ENCODE assay signal across 1 cellular context in the genomic region with DNA sequence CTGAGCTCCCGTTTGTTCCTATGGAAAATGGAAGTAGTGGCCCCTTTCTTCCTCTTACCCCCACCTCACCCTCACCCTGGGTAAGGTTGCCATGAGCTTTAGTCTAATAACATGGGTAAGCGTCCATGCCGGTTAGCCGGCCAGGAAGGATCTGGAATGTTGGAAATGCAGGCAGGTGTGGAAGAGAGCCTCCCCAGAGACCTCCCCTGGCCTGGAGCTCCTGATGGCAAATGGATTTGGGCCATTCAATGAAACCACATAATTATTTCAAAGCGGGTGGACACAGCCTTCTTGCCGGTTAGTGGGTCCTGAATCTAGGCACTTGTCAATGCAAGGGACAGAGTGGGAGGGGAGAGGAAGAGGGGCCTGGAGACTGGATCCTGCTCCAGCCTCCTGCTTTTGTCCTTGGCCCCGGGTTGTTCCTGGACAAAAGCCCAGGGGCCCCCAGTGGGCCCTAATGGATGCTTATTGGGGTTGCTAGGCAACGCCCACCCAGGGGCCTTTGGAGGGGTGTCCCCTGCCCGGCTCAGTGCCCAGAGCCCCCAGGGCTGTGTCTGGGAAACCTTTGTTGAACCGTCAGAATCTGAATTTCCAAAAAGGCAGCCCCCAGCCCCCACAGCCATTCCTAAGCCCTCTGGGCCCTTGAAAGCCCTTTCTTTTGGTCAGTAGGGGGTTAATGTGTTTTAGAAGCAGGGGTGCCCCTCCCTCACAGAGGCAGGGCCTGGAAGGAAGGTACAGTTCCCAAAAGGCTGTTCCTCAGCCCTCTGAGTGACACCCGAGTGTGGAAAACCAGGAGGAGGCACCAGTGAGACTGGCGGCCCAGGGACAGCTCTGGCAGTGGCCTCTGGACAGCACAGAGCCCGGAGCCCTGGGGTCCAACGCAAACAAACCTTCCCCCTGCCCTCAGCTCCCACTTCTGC.
A peak's percentile ranks its signal among the peaks of the same experiment; 100 is the strongest.
TF ChIP-seq lines count a peak whose summit lies in the region.

No MANE protein-coding gene starts in this region.

TF ChIP-seq in WTC11, 78 proteins besides CTCF, POLR2A, EP300 and RAD21:
- TF ChIP-seq, protein P1, sequence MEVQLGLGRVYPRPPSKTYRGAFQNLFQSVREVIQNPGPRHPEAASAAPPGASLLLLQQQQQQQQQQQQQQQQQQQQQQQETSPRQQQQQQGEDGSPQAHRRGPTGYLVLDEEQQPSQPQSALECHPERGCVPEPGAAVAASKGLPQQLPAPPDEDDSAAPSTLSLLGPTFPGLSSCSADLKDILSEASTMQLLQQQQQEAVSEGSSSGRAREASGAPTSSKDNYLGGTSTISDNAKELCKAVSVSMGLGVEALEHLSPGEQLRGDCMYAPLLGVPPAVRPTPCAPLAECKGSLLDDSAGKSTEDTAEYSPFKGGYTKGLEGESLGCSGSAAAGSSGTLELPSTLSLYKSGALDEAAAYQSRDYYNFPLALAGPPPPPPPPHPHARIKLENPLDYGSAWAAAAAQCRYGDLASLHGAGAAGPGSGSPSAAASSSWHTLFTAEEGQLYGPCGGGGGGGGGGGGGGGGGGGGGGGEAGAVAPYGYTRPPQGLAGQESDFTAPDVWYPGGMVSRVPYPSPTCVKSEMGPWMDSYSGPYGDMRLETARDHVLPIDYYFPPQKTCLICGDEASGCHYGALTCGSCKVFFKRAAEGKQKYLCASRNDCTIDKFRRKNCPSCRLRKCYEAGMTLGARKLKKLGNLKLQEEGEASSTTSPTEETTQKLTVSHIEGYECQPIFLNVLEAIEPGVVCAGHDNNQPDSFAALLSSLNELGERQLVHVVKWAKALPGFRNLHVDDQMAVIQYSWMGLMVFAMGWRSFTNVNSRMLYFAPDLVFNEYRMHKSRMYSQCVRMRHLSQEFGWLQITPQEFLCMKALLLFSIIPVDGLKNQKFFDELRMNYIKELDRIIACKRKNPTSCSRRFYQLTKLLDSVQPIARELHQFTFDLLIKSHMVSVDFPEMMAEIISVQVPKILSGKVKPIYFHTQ (CRISPR knock-in tag; IDR thresholded peaks at IDR 0.05): no peak
- TF ChIP-seq HMGA2 (CRISPR knock-in tag; IDR thresholded peaks at IDR 0.05) (no peak), SP1 (CRISPR knock-in tag; conservative IDR thresholded peaks at IDR 0.05) (0 out of 2 replicates have a peak, but pooled peaks have one; percentile 32), CREM (CRISPR knock-in tag; IDR thresholded peaks at IDR 0.05) (peak; percentile 49; the same call in 1 of the 2 replicates), MXD4 (CRISPR knock-in tag; IDR thresholded peaks at IDR 0.05; ENCODE audit: borderline replicate concordance) (no peak), TEAD1 (CRISPR knock-in tag; IDR thresholded peaks at IDR 0.05) (0 out of 2 replicates have a peak, but pooled peaks have one; percentile 1), SMAD3 (CRISPR knock-in tag; IDR thresholded peaks at IDR 0.05; ENCODE audit: borderline replicate concordance) (no peak), ZNF423 (CRISPR knock-in tag; IDR thresholded peaks at IDR 0.05) (peak; percentile 60), PRRX2 (CRISPR knock-in tag; IDR thresholded peaks at IDR 0.05) (no peak), ATF1 (CRISPR knock-in tag; IDR thresholded peaks at IDR 0.05) (no peak), KAT7 (CRISPR knock-in tag; IDR thresholded peaks at IDR 0.05; ENCODE audit: borderline replicate concordance) (no peak)
- TF ChIP-seq, protein P2, sequence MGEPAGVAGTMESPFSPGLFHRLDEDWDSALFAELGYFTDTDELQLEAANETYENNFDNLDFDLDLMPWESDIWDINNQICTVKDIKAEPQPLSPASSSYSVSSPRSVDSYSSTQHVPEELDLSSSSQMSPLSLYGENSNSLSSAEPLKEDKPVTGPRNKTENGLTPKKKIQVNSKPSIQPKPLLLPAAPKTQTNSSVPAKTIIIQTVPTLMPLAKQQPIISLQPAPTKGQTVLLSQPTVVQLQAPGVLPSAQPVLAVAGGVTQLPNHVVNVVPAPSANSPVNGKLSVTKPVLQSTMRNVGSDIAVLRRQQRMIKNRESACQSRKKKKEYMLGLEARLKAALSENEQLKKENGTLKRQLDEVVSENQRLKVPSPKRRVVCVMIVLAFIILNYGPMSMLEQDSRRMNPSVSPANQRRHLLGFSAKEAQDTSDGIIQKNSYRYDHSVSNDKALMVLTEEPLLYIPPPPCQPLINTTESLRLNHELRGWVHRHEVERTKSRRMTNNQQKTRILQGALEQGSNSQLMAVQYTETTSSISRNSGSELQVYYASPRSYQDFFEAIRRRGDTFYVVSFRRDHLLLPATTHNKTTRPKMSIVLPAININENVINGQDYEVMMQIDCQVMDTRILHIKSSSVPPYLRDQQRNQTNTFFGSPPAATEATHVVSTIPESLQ (CRISPR knock-in tag; IDR thresholded peaks at IDR 0.05): no peak
- TF ChIP-seq, protein P3, sequence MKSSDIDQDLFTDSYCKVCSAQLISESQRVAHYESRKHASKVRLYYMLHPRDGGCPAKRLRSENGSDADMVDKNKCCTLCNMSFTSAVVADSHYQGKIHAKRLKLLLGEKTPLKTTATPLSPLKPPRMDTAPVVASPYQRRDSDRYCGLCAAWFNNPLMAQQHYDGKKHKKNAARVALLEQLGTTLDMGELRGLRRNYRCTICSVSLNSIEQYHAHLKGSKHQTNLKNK (CRISPR knock-in tag; IDR thresholded peaks at IDR 0.05): no peak
- TF ChIP-seq, protein P4, sequence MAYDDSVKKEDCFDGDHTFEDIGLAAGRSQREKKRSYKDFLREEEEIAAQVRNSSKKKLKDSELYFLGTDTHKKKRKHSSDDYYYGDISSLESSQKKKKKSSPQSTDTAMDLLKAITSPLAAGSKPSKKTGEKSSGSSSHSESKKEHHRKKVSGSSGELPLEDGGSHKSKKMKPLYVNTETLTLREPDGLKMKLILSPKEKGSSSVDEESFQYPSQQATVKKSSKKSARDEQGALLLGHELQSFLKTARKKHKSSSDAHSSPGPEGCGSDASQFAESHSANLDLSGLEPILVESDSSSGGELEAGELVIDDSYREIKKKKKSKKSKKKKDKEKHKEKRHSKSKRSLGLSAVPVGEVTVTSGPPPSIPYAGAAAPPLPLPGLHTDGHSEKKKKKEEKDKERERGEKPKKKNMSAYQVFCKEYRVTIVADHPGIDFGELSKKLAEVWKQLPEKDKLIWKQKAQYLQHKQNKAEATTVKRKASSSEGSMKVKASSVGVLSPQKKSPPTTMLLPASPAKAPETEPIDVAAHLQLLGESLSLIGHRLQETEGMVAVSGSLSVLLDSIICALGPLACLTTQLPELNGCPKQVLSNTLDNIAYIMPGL (CRISPR knock-in tag; IDR thresholded peaks at IDR 0.05): 0 out of 2 replicates have a peak, but pooled peaks have one; percentile 23
- TF ChIP-seq, protein P5, sequence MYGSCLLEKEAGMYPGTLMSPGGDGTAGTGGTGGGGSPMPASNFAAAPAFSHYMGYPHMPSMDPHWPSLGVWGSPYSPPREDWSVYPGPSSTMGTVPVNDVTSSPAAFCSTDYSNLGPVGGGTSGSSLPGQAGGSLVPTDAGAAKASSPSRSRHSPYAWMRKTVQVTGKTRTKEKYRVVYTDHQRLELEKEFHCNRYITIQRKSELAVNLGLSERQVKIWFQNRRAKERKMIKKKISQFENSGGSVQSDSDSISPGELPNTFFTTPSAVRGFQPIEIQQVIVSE (CRISPR knock-in tag; IDR thresholded peaks at IDR 0.05; ENCODE audit: borderline replicate concordance): no peak
- TF ChIP-seq, protein P6, sequence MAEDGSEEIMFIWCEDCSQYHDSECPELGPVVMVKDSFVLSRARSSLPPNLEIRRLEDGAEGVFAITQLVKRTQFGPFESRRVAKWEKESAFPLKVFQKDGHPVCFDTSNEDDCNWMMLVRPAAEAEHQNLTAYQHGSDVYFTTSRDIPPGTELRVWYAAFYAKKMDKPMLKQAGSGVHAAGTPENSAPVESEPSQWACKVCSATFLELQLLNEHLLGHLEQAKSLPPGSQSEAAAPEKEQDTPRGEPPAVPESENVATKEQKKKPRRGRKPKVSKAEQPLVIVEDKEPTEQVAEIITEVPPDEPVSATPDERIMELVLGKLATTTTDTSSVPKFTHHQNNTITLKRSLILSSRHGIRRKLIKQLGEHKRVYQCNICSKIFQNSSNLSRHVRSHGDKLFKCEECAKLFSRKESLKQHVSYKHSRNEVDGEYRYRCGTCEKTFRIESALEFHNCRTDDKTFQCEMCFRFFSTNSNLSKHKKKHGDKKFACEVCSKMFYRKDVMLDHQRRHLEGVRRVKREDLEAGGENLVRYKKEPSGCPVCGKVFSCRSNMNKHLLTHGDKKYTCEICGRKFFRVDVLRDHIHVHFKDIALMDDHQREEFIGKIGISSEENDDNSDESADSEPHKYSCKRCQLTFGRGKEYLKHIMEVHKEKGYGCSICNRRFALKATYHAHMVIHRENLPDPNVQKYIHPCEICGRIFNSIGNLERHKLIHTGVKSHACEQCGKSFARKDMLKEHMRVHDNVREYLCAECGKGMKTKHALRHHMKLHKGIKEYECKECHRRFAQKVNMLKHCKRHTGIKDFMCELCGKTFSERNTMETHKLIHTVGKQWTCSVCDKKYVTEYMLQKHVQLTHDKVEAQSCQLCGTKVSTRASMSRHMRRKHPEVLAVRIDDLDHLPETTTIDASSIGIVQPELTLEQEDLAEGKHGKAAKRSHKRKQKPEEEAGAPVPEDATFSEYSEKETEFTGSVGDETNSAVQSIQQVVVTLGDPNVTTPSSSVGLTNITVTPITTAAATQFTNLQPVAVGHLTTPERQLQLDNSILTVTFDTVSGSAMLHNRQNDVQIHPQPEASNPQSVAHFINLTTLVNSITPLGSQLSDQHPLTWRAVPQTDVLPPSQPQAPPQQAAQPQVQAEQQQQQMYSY (CRISPR knock-in tag; IDR thresholded peaks at IDR 0.05): peak; percentile 90
- TF ChIP-seq, protein P7, sequence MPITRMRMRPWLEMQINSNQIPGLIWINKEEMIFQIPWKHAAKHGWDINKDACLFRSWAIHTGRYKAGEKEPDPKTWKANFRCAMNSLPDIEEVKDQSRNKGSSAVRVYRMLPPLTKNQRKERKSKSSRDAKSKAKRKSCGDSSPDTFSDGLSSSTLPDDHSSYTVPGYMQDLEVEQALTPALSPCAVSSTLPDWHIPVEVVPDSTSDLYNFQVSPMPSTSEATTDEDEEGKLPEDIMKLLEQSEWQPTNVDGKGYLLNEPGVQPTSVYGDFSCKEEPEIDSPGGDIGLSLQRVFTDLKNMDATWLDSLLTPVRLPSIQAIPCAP (CRISPR knock-in tag; IDR thresholded peaks at IDR 0.05): no peak
